ENCODE assay signal across 27 cellular contexts in the genomic region with DNA sequence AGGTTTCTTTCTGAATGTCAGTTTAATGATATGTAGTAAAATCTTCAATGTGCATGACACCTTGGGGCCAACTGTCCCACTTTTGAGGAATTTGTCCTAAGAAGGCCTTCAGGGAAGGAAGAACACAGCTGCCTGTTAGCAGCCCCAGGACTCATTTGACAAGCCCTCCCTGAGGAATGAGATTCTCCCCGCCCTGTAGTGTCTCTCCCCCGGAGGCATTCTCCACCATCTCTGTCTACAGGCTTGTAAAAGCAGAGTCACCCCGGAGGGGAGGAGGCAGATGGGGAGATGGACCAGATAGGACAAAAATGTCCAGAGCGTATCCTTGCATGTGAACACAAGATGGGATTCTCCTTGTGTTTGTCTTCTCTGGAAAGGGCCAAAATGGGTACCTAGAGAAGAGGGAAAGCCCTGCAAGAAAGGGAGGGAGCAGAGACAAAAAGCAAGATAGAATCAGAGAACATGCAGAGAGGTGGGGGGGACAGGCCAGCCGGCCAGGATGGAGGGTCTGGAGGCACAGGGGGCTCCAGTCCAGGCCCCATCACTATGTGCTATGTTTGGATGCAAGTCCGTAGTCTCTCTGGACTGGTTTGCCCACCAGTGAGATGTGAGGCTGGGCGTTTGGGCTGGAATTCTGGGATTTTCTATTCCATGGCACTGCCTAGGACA. TPM values are rescaled to one million over a fixed set of nuclear protein-coding genes. Genes with fewer than 3 reads are reported as not detected.
DNase-seq lines count a peak whose midpoint lies in the region; ATAC-seq and TF ChIP-seq lines count a peak whose summit lies in the region.
"Had no signal": no experiment of that assay in that cellular context is flagged by ENCODE, and none has a peak within 500 bp of the region (broad histone marks: within the 10 kb centered on the region; RNA-seq: fewer than 3 reads in every experiment).

No MANE protein-coding gene starts in this region.

- intact Hi-C loops in activated CD8-positive, alpha-beta T cell treated with anti-CD3 and anti-CD28 coated beads for 36 hours (cut with micrococcal nuclease), result no loop called here
- intact Hi-C loops in sigmoid colon (cut with DNase I), result no loop called here

- POLR2A ChIA-PET in activated CD8-positive, alpha-beta T cell treated with anti-CD3 and anti-CD28 coated beads, Interleukin-2, amount 10 ng/mL, durations not matched to agents 7 days and 5 days (lab: Charles Lee), result no interaction called here
- POLR2A ChIA-PET in activated CD8-positive, alpha-beta T cell treated with anti-CD3 and anti-CD28 coated beads for 36 hours (lab: Charles Lee), result no interaction called here

- H3K27ac ChIP-seq in sigmoid colon, result no peak overlapping the region
- H3K27ac ChIP-seq: HL-60 had no signal

- peaks cover 0 to 12% (median 8%) of the 10 kb centered on the region in 4 donors for H3K9me3 ChIP-seq in sigmoid colon

- H3K27ac Mint-ChIP-seq in activated CD8-positive, alpha-beta T cell treated with anti-CD3 and anti-CD28 coated beads, Interleukin-2, amount 10 ng/mL, durations not matched to agents 7 days and 5 days, result no peak overlapping the region
- H3K27ac Mint-ChIP-seq in activated CD8-positive, alpha-beta T cell treated with anti-CD3 and anti-CD28 coated beads for 36 hours, result no peak overlapping the region
- H3K27ac Mint-ChIP-seq: B cell; CD4-positive, CD25-positive, alpha-beta regulatory T cell; H9 had no signal

- no peak for TF ChIP-seq CTCF in activated CD8-positive, alpha-beta T cell treated with anti-CD3 and anti-CD28 coated beads for 36 hours (IDR thresholded peaks at IDR 0.05)
- TF ChIP-seq CTCF in sigmoid colon (IDR thresholded peaks at IDR 0.05), result no peak

- no peak overlapping the region for H3K4me3 ChIP-seq in sigmoid colon

- no peaks in the 10 kb centered on the region for H3K4me1 Mint-ChIP-seq in activated CD8-positive, alpha-beta T cell treated with anti-CD3 and anti-CD28 coated beads, Interleukin-2, amount 10 ng/mL, durations not matched to agents 7 days and 5 days (ENCODE audit: low read depth)
- H3K4me1 Mint-ChIP-seq in activated CD8-positive, alpha-beta T cell treated with anti-CD3 and anti-CD28 coated beads for 36 hours (ENCODE audit: low read depth), result no peaks in the 10 kb centered on the region
- H3K4me1 Mint-ChIP-seq: B cell; CD4-positive, CD25-positive, alpha-beta regulatory T cell; H9 had no signal

- no peak overlapping the region for H3K4me3 Mint-ChIP-seq in activated CD8-positive, alpha-beta T cell treated with anti-CD3 and anti-CD28 coated beads, Interleukin-2, amount 10 ng/mL, durations not matched to agents 7 days and 5 days
- no peak overlapping the region for H3K4me3 Mint-ChIP-seq in activated CD8-positive, alpha-beta T cell treated with anti-CD3 and anti-CD28 coated beads for 36 hours
- H3K4me3 Mint-ChIP-seq: B cell; CD4-positive, CD25-positive, alpha-beta regulatory T cell; H9 had no signal

- peak; percentile 9 for DNase-seq in activated CD8-positive, alpha-beta T cell treated with anti-CD3 and anti-CD28 coated beads, Interleukin-2, amount 10 ng/mL, durations not matched to agents 7 days and 5 days
- DNase-seq in activated CD8-positive, alpha-beta T cell treated with anti-CD3 and anti-CD28 coated beads for 36 hours, result no peak
- peak; percentile 24 for DNase-seq in ecto neural progenitor cell (ENCODE audit: low spot score)
- peak; percentile 53 for DNase-seq in mesenteric fat pad (ENCODE audit: low spot score)
- peak; percentile 17 for DNase-seq in sigmoid colon
- DNase-seq in AG08396 (ENCODE audit: low spot score), result no peak
- DNase-seq in H4 (ENCODE audit: low spot score), result no peak
- DNase-seq: 8988T; CD4-positive, CD25-positive, alpha-beta regulatory T cell; COR-L47; DMS 273 treated with DMSO at 0.1 percent for 48 hours; DND-41; H9; NCI-H1417 treated with DMSO at 0.1 percent for 48 hours; NCI-H187 treated with DMSO at 0.1 percent for 48 hours; NCI-H226; NCI-H524; NCI-H82; PC-3; RPMI8226 had no signal

- 64 to 69% methylated on average over 7 of the region's 7 CpGs for WGBS in sigmoid colon, 2 donors

- no peaks in the 10 kb centered on the region for H3K36me3 Mint-ChIP-seq in activated CD8-positive, alpha-beta T cell treated with anti-CD3 and anti-CD28 coated beads, Interleukin-2, amount 10 ng/mL, durations not matched to agents 7 days and 5 days (ENCODE audit: low read depth)
- no peaks in the 10 kb centered on the region for H3K36me3 Mint-ChIP-seq in activated CD8-positive, alpha-beta T cell treated with anti-CD3 and anti-CD28 coated beads for 36 hours (ENCODE audit: low read depth)

- ATAC-seq in activated CD8-positive, alpha-beta T cell treated with anti-CD3 and anti-CD28 coated beads, Interleukin-2, amount 10 ng/mL, durations not matched to agents 7 days and 5 days, result no peak
- ATAC-seq in activated CD8-positive, alpha-beta T cell treated with anti-CD3 and anti-CD28 coated beads for 36 hours, result no peak
- no peak for ATAC-seq in HG03097 (IDR thresholded peaks at IDR 0.05; ENCODE audit: low FRiP score, unreplicated experiment)
- ATAC-seq: PC-3 had no signal

- no peaks in the 10 kb centered on the region for H3K36me3 ChIP-seq in sigmoid colon

- H3K4me1 ChIP-seq in sigmoid colon, result no peaks in the 10 kb centered on the region

- TF ChIP-seq EP300 in sigmoid colon (IDR thresholded peaks at IDR 0.05), result no peak

- peaks cover 23% of the 10 kb centered on the region for H3K27me3 Mint-ChIP-seq in activated CD8-positive, alpha-beta T cell treated with anti-CD3 and anti-CD28 coated beads, Interleukin-2, amount 10 ng/mL, durations not matched to agents 7 days and 5 days (ENCODE audit: low read depth)
- peaks cover 8% of the 10 kb centered on the region for H3K27me3 Mint-ChIP-seq in activated CD8-positive, alpha-beta T cell treated with anti-CD3 and anti-CD28 coated beads for 36 hours

- H3K9me3 Mint-ChIP-seq in activated CD8-positive, alpha-beta T cell treated with anti-CD3 and anti-CD28 coated beads, Interleukin-2, amount 10 ng/mL, durations not matched to agents 7 days and 5 days (ENCODE audit: insufficient read depth), result peaks cover 10% of the 10 kb centered on the region
- H3K9me3 Mint-ChIP-seq in activated CD8-positive, alpha-beta T cell treated with anti-CD3 and anti-CD28 coated beads for 36 hours, result peaks cover 19% of the 10 kb centered on the region

- H3K27me3 ChIP-seq in sigmoid colon, result peaks cover 0 to 6% (median 0%) of the 10 kb centered on the region in 3 donors

- no peak for TF ChIP-seq POLR2A in sigmoid colon (IDR thresholded peaks at IDR 0.05)

- CTCF ChIA-PET in activated CD8-positive, alpha-beta T cell treated with anti-CD3 and anti-CD28 coated beads, Interleukin-2, amount 10 ng/mL, durations not matched to agents 7 days and 5 days (lab: Charles Lee), result no interaction called here
- CTCF ChIA-PET in activated CD8-positive, alpha-beta T cell treated with anti-CD3 and anti-CD28 coated beads for 36 hours (lab: Charles Lee), result interaction anchor here (1.9 kb wide), 1 partner anchor 10 kb away, joined by 5 read pairs; no protein-coding TSS in a partner anchor

RNA-seq across cellular contexts. Expression of gene WNT3A, which starts 12.0 kb away (rescaled TPM):
- not detected for total RNA-seq in activated CD8-positive, alpha-beta T cell treated with anti-CD3 and anti-CD28 coated beads, Interleukin-2, amount 10 ng/mL, durations not matched to agents 7 days and 5 days
- total RNA-seq in activated CD8-positive, alpha-beta T cell treated with anti-CD3 and anti-CD28 coated beads for 36 hours, result not detected
- total RNA-seq in mesenteric fat pad (not detected), sigmoid colon (not detected)
- polyA plus RNA-seq in sigmoid colon, result under 1 TPM in 1 of 3 donors, not detected in 2; 0.01 TPM
- total RNA-seq in H4 (2014; rRNA removed; shearing (Covaris generic)), result not detected in 2 replicates
- total RNA-seq: B cell; CD4-positive, CD25-positive, alpha-beta regulatory T cell; G401; HT1080; MCF 10A had no signal
- polyA plus RNA-seq: AG04450; CD4-positive, CD25-positive, alpha-beta regulatory T cell had no signal

RNA-seq across cellular contexts. Expression of gene WNT9A, which starts 47.0 kb away (rescaled TPM):
- not detected for total RNA-seq in activated CD8-positive, alpha-beta T cell treated with anti-CD3 and anti-CD28 coated beads, Interleukin-2, amount 10 ng/mL, durations not matched to agents 7 days and 5 days
- not detected for total RNA-seq in activated CD8-positive, alpha-beta T cell treated with anti-CD3 and anti-CD28 coated beads for 36 hours
- total RNA-seq in mesenteric fat pad (1.3 TPM), sigmoid colon (10 to 100 TPM in 1 of 4 donors, 1 to 10 TPM in 3; 6.4 to 25.5 (median 8.7) TPM)
- 1 to 10 TPM in 1 of 3 donors, under 1 TPM in 2; 0.23 to 2.8 (median 0.60) TPM for polyA plus RNA-seq in sigmoid colon
- 0.37 and 0.47 TPM in 2 replicates for total RNA-seq in H4 (2014; rRNA removed; shearing (Covaris generic))
- total RNA-seq: B cell had no signal
- polyA plus RNA-seq: CD4-positive, CD25-positive, alpha-beta regulatory T cell had no signal

Comparison
In these comparisons a context has a peak if more than half of its experiments do, and no peak if none do; other contexts are left out.
1. DNase-seq: peak in activated CD8-positive, alpha-beta T cell treated with anti-CD3 and anti-CD28 coated beads, Interleukin-2, amount 10 ng/mL, durations not matched to agents 7 days and 5 days (single experiment), ecto neural progenitor cell (single experiment), mesenteric fat pad (single experiment) and sigmoid colon (single experiment); none in activated CD8-positive, alpha-beta T cell treated with anti-CD3 and anti-CD28 coated beads for 36 hours (single experiment), AG08396 (single experiment) and H4 (single experiment).